ENCODE assay signal across 1 cellular context in the genomic region with DNA sequence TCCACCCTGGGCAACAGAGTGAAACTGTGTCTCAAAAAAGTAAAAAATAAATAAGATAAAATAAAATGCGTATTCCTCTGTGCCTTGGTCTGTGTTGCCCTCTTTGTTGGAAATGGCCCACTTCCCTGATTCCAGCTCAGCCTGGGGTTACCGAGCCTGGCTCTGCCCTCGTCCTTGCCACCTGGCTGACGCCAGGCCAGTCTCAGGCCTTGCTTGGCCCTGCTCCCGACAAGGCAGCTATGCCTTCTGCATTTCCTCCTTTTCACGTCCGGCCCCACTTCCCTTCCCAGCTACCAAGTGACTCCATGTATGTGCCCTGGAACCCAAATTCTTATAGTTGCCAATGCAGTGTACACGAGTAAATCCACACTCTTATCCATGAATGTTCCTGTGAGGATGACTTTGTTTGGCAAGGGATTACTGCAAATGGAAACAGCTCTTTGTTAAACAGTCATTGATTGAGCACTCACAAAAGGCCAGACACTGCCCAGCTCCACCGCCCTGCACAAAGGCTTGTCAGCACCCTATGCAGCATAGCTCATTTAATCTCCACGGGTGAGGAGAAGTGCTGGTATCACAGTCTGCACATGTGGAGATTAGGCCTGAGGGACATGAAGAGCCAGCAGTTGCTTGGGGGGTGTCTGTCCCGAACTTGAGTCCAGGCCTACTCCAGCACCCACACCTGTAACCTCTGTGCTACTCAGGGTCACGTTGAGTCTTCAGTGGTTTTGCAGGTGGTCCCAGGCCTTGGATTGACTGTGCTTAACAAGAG.
TF ChIP-seq lines count a peak whose summit lies in the region.

No MANE protein-coding gene starts in this region.

TF ChIP-seq in IMR-90, 13 proteins besides CTCF, POLR2A, EP300 and RAD21 (continued from another document):
- TF ChIP-seq, protein P1, sequence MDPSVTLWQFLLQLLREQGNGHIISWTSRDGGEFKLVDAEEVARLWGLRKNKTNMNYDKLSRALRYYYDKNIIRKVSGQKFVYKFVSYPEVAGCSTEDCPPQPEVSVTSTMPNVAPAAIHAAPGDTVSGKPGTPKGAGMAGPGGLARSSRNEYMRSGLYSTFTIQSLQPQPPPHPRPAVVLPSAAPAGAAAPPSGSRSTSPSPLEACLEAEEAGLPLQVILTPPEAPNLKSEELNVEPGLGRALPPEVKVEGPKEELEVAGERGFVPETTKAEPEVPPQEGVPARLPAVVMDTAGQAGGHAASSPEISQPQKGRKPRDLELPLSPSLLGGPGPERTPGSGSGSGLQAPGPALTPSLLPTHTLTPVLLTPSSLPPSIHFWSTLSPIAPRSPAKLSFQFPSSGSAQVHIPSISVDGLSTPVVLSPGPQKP (IDR thresholded peaks at IDR 0.05; ENCODE audit: borderline replicate concordance, low read depth, low read length): no peak
- TF ChIP-seq CEBPB (IDR thresholded peaks at IDR 0.05; ENCODE audit: low read depth, low read length) (no peak), CHD1 (IDR thresholded peaks at IDR 0.05; ENCODE audit: low read depth, low read length) (no peak), RCOR1 (IDR thresholded peaks at IDR 0.05; ENCODE audit: insufficient replicate concordance, low read length) (no peak), MAFK (IDR thresholded peaks at IDR 0.05; ENCODE audit: low read depth, low read length) (no peak), BHLHE40 (IDR thresholded peaks at IDR 0.05; ENCODE audit: low read depth, low read length) (no peak), FOS (IDR thresholded peaks at IDR 0.05; ENCODE audit: low read depth, low read length) (no peak)
- TF ChIP-seq, protein P2, sequence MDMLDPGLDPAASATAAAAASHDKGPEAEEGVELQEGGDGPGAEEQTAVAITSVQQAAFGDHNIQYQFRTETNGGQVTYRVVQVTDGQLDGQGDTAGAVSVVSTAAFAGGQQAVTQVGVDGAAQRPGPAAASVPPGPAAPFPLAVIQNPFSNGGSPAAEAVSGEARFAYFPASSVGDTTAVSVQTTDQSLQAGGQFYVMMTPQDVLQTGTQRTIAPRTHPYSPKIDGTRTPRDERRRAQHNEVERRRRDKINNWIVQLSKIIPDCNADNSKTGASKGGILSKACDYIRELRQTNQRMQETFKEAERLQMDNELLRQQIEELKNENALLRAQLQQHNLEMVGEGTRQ (IDR thresholded peaks at IDR 0.05; ENCODE audit: low read depth, low read length): no peak
